8 cellular contexts compared by ENCODE assay signal in genomic region chr19:14364098-14364443, GRCh38. TPM values are rescaled to one million over a fixed set of nuclear protein-coding genes. Genes with fewer than 3 reads are reported as not detected.
DNase-seq lines count a peak whose midpoint lies in the region; ATAC-seq, FAIRE-seq and TF ChIP-seq lines count a peak whose summit lies in the region.
"Not testable (repeated sequence)": the region's sequence is repeated elsewhere in the genome, so short reads cannot be mapped to it uniquely, and the experiment has no call there.

No MANE protein-coding gene starts in this region.

- TF ChIP-seq POLR2A in K562 (conservative IDR thresholded peaks at IDR 0.05): not testable (repeated sequence)

- H3K4me2 ChIP-seq in OCI-LY3 (ENCODE audit: low read length): peak overlapping the region; percentile 98
- H3K4me2 ChIP-seq in K562 (ENCODE audit: insufficient read depth, low read length): peak overlapping the region; percentile 57
- H3K4me2 ChIP-seq in mesenchymal stem cell (ENCODE audit: low read length, poor library complexity, severe bottlenecking): peak overlapping the region; percentile 55

- H3K4me1 Mint-ChIP-seq in CD8-positive, alpha-beta memory T cell: peaks cover 40 to 61% (median 52%) of the 10 kb centered on the region in 3 donors
- H3K4me1 Mint-ChIP-seq in activated CD8-positive, alpha-beta T cell treated with anti-CD3 and anti-CD28 coated beads for 36 hours (ENCODE audit: low read depth): peaks cover 50% of the 10 kb centered on the region
- not testable (repeated sequence) for H3K4me1 Mint-ChIP-seq in glutamatergic neuron (ENCODE audit: low read depth, unreplicated experiment)
- H3K4me1 Mint-ChIP-seq in progenitor cell of endocrine pancreas (ENCODE audit: low read depth): peaks cover 12% of the 10 kb centered on the region

- not testable (repeated sequence) for H2AK5ac ChIP-seq in mesenchymal stem cell (ENCODE audit: low read length, severe bottlenecking)

- H3K27ac ChIP-seq in CD8-positive, alpha-beta memory T cell (ENCODE audit: low read depth, low read length); OCI-LY3 (ENCODE audit: low read length): not testable (repeated sequence)
- peak overlapping the region; percentile 89 for H3K27ac ChIP-seq in K562 (ENCODE audit: extremely low read depth, low read depth, low read length)
- H3K27ac ChIP-seq in mesenchymal stem cell (ENCODE audit: low read length, poor library complexity, severe bottlenecking): peak overlapping the region; percentile 21
- peak overlapping the region; percentile 65 for H3K27ac ChIP-seq in thymus (ENCODE audit: low read depth)

- not testable (repeated sequence) for H3K9me3 Mint-ChIP-seq in CD8-positive, alpha-beta memory T cell; activated CD8-positive, alpha-beta T cell treated with anti-CD3 and anti-CD28 coated beads for 36 hours; glutamatergic neuron (ENCODE audit: unreplicated experiment); progenitor cell of endocrine pancreas (ENCODE audit: low read depth)

- H3K14ac ChIP-seq in mesenchymal stem cell (ENCODE audit: low read length in 2 of 2): not testable (repeated sequence)

- in situ Hi-C loops in K562 (cut with MboI): not testable (repeated sequence)

- H2BK12ac ChIP-seq in mesenchymal stem cell (ENCODE audit: low read length in 2 of 2): peak overlapping the region in 1 of 2 experiments; percentile 94

- not testable (repeated sequence) for H3K27me3 ChIP-seq in CD8-positive, alpha-beta memory T cell (ENCODE audit: insufficient read depth, low read length, poor library complexity, severe bottlenecking); OCI-LY3 (ENCODE audit: low read depth, low read length); K562 (ENCODE audit: control insufficient read depth in 2 of 2, insufficient read depth in 2 of 2, low read length in 2 of 2); mesenchymal stem cell (ENCODE audit: control insufficient read depth in 1 of 2, insufficient read depth in 1 of 2, low read length in 2 of 2); thymus (ENCODE audit: control insufficient read depth, insufficient read depth)

- not testable (repeated sequence) for H3K79me2 ChIP-seq in OCI-LY3 (ENCODE audit: low read length); K562 (ENCODE audit: control insufficient read depth, insufficient read depth, low read length)

- not testable (repeated sequence) for H3K9me3 ChIP-seq in CD8-positive, alpha-beta memory T cell (ENCODE audit: low read length); OCI-LY3 (ENCODE audit: insufficient read depth, low read length); K562 (replicated peaks; ENCODE audit: control insufficient read depth, insufficient read depth, low read depth, low read length); mesenchymal stem cell (ENCODE audit: control insufficient read depth, low read length); thymus (ENCODE audit: control insufficient read depth)

- H3K4me1 ChIP-seq in CD8-positive, alpha-beta memory T cell (ENCODE audit: insufficient read depth, low read length): peaks cover 64% of the 10 kb centered on the region
- H3K4me1 ChIP-seq in OCI-LY3 (ENCODE audit: low read length): peaks cover 18% of the 10 kb centered on the region
- peaks cover 36 to 43% of the 10 kb centered on the region in 2 experiments for H3K4me1 ChIP-seq in K562 (replicated peaks in 1 of 2; ENCODE audit: control insufficient read depth in 2 of 2, insufficient read depth in 2 of 2, low read length in 2 of 2)
- H3K4me1 ChIP-seq in mesenchymal stem cell (ENCODE audit: control insufficient read depth, insufficient read depth, low read depth, low read length): peaks cover 13% of the 10 kb centered on the region
- H3K4me1 ChIP-seq in thymus (ENCODE audit: control insufficient read depth, insufficient read depth, low read length): peaks cover 17% of the 10 kb centered on the region

- H2BK15ac ChIP-seq in mesenchymal stem cell (ENCODE audit: low read depth, poor library complexity, severe bottlenecking): not testable (repeated sequence)

- H3K9me1 ChIP-seq in K562 (ENCODE audit: control insufficient read depth, insufficient read depth, low read length): not testable (repeated sequence)

- 50% methylated on average over 9 of the region's 9 CpGs for WGBS in K562 (ENCODE audit: insufficient coverage, low coverage, missing lambda C conversion rate)
- WGBS in mesenchymal stem cell: 76% methylated on average over 9 of the region's 9 CpGs
- 91% methylated on average over 9 of the region's 9 CpGs for WGBS in thymus

- not testable (repeated sequence) for H3K36me3 ChIP-seq in CD8-positive, alpha-beta memory T cell (ENCODE audit: insufficient read depth, low read length); OCI-LY3 (replicated peaks; ENCODE audit: low read depth, low read length); K562 (ENCODE audit: control insufficient read depth, insufficient read depth, low read length); mesenchymal stem cell (ENCODE audit: control insufficient read depth in 1 of 2, insufficient read depth in 2 of 2, low read depth in 1 of 2, low read length in 2 of 2); thymus (ENCODE audit: control insufficient read depth, insufficient read depth)

- peak overlapping the region; percentile 89 for H2BK120ac ChIP-seq in mesenchymal stem cell (ENCODE audit: low read depth, low read length)

- peak overlapping the region; percentile 48 for H4K91ac ChIP-seq in mesenchymal stem cell (ENCODE audit: low read length)

- H3K27ac Mint-ChIP-seq in CD8-positive, alpha-beta memory T cell: peak overlapping the region; percentile 85 to 95 (median 92)
- H3K27ac Mint-ChIP-seq in activated CD8-positive, alpha-beta T cell treated with anti-CD3 and anti-CD28 coated beads for 36 hours: peak overlapping the region; percentile 92
- H3K27ac Mint-ChIP-seq in glutamatergic neuron (ENCODE audit: unreplicated experiment): peak overlapping the region; percentile 99
- not testable (repeated sequence) for H3K27ac Mint-ChIP-seq in progenitor cell of endocrine pancreas

- peak overlapping the region in 1 of 2 experiments; percentile 37 for H3K18ac ChIP-seq in mesenchymal stem cell (ENCODE audit: low read depth in 1 of 2, low read length in 2 of 2)

- H4K8ac ChIP-seq in mesenchymal stem cell (ENCODE audit: low read length): peak overlapping the region; percentile 84

- CTCF ChIA-PET in CD8-positive, alpha-beta memory T cell (lab: Charles Lee): interaction anchor here (0.8 to 13.1 kb wide), 7 partner anchors 12 to 227 kb away, joined by 3 to 186 read pairs (median 14); partner anchors contain the start of genes ADGRE5 and ASF1B
- CTCF ChIA-PET in activated CD8-positive, alpha-beta T cell treated with anti-CD3 and anti-CD28 coated beads for 36 hours (lab: Charles Lee): interaction anchor here (0.6 to 8.5 kb wide), 11 partner anchors 9 to 227 kb away, joined by 3 to 82 read pairs (median 4); partner anchors contain the start of gene ADGRE5
- CTCF ChIA-PET in K562 (lab: Yijun Ruan, JAX; ENCODE audit: low intra/inter-chr PET ratio): interaction anchor here (1.0 kb wide), 1 partner anchor 42 kb away, joined by 3 read pairs; no protein-coding TSS in a partner anchor

- H4K20me1 ChIP-seq in OCI-LY3 (ENCODE audit: insufficient read depth, low read length); K562 (replicated peaks; ENCODE audit: control insufficient read depth, insufficient read depth, low read length): not testable (repeated sequence)

- intact Hi-C loops in activated CD8-positive, alpha-beta T cell treated with anti-CD3 and anti-CD28 coated beads for 36 hours (cut with micrococcal nuclease): not testable (repeated sequence)
- intact Hi-C loops in K562 (cut with micrococcal nuclease): loop anchor here (10.0 kb wide), 1 partner anchor 121 kb away; no protein-coding TSS in a partner anchor

- H3K27me3 Mint-ChIP-seq in CD8-positive, alpha-beta memory T cell; activated CD8-positive, alpha-beta T cell treated with anti-CD3 and anti-CD28 coated beads for 36 hours; glutamatergic neuron (ENCODE audit: unreplicated experiment); progenitor cell of endocrine pancreas: not testable (repeated sequence)

- not testable (repeated sequence) for H3K23ac ChIP-seq in mesenchymal stem cell (ENCODE audit: low read length in 2 of 2)

- not testable (repeated sequence) for TF ChIP-seq EP300 in K562 (IDR thresholded peaks at IDR 0.05; ENCODE audit: low read length)

- not testable (repeated sequence) for FAIRE-seq in K562 (lab: Jason Lieb, UNC)

- not testable (repeated sequence) for TF ChIP-seq RAD21 in K562 (CRISPR knock-in tag; conservative IDR thresholded peaks at IDR 0.05 in 1 of 2, IDR thresholded peaks at IDR 0.05 in 1 of 2)

- H3K9ac ChIP-seq in OCI-LY3 (ENCODE audit: low read length): peak overlapping the region; percentile 70; the same call in 1 of the 2 replicates
- H3K9ac ChIP-seq in K562 (ENCODE audit: insufficient read depth in 1 of 2, low read depth in 2 of 2, low read length in 2 of 2): peak overlapping the region in 1 of 2 experiments; percentile 54; a peak in 1 of 4 replicates
- peak overlapping the region; percentile 54 for H3K9ac ChIP-seq in mesenchymal stem cell (ENCODE audit: low read length)

- peak overlapping the region in 1 of 2 experiments; percentile 60 for H3K4ac ChIP-seq in mesenchymal stem cell (ENCODE audit: low read depth in 1 of 2, low read length in 2 of 2)

- not testable (repeated sequence) for TF ChIP-seq CTCF in OCI-LY3 (IDR thresholded peaks at IDR 0.05; ENCODE audit: low read depth, low read length); activated CD8-positive, alpha-beta T cell treated with anti-CD3 and anti-CD28 coated beads for 36 hours (IDR thresholded peaks at IDR 0.05); K562 (IDR thresholded peaks at IDR 0.05 in 2 of 3, conservative IDR thresholded peaks at IDR 0.05 in 1 of 3; ENCODE audit: insufficient read depth in 2 of 3, low read depth in 1 of 3, low read length in 3 of 3); glutamatergic neuron (IDR thresholded peaks at IDR 0.05; ENCODE audit: partially characterized antibody, unreplicated experiment); progenitor cell of endocrine pancreas (IDR thresholded peaks at IDR 0.05; ENCODE audit: unreplicated experiment)

- H3K79me1 ChIP-seq in mesenchymal stem cell (replicated peaks; ENCODE audit: low read length, poor library complexity, severe bottlenecking): not testable (repeated sequence)

- POLR2A ChIA-PET in CD8-positive, alpha-beta memory T cell (lab: Charles Lee): interaction anchor here (1.1 to 6.5 kb wide), 3 partner anchors 11 to 39 kb away, joined by 3 to 103 read pairs (median 15); partner anchors contain the start of gene ADGRE5
- POLR2A ChIA-PET in activated CD8-positive, alpha-beta T cell treated with anti-CD3 and anti-CD28 coated beads for 36 hours (lab: Charles Lee): interaction anchor here (0.8 to 12.9 kb wide), 9 partner anchors 11 to 54 kb away, joined by 3 to 247 read pairs (median 5); partner anchors contain the start of genes ADGRE5 and DDX39A
- POLR2A ChIA-PET in K562 (lab: Yijun Ruan, JAX): interaction anchor here (0.8 to 3.9 kb wide), 4 partner anchors 14 to 227 kb away, joined by 3 to 27 read pairs (median 3); partner anchors contain the start of gene ADGRE5

- peak overlapping the region; percentile 77 for H2AFZ ChIP-seq in OCI-LY3 (ENCODE audit: low read depth, low read length)
- H2AFZ ChIP-seq in K562 (ENCODE audit: low read depth, low read length): peak overlapping the region; percentile 91
- not testable (repeated sequence) for H2AFZ ChIP-seq in mesenchymal stem cell (ENCODE audit: low read depth, low read length)

- H2BK5ac ChIP-seq in mesenchymal stem cell (ENCODE audit: low read depth, low read length, poor library complexity, severe bottlenecking): not testable (repeated sequence)

- peak overlapping the region; percentile 77 to 91 (median 84) for H3K4me3 Mint-ChIP-seq in CD8-positive, alpha-beta memory T cell
- H3K4me3 Mint-ChIP-seq in activated CD8-positive, alpha-beta T cell treated with anti-CD3 and anti-CD28 coated beads for 36 hours: peak overlapping the region; percentile 72
- H3K4me3 Mint-ChIP-seq in glutamatergic neuron (ENCODE audit: unreplicated experiment): peak overlapping the region; percentile 88
- H3K4me3 Mint-ChIP-seq in progenitor cell of endocrine pancreas (ENCODE audit: low read depth): peak overlapping the region; percentile 65

- DNase-seq in CD8-positive, alpha-beta memory T cell; activated CD8-positive, alpha-beta T cell treated with anti-CD3 and anti-CD28 coated beads for 36 hours; K562 (ENCODE audit: extremely low read depth in 1 of 4, low spot score in 3 of 4); glutamatergic neuron; mesenchymal stem cell; progenitor cell of endocrine pancreas (ENCODE audit: low spot score, unreplicated experiment): not testable (repeated sequence)

- BruUV-seq in K562 (replicated peaks; lab: Mats Ljungman, UMichigan): not testable (repeated sequence)

- not testable (repeated sequence) for H3K36me3 Mint-ChIP-seq in CD8-positive, alpha-beta memory T cell; activated CD8-positive, alpha-beta T cell treated with anti-CD3 and anti-CD28 coated beads for 36 hours (ENCODE audit: low read depth); glutamatergic neuron (ENCODE audit: unreplicated experiment); progenitor cell of endocrine pancreas (ENCODE audit: insufficient read depth)

- not testable (repeated sequence) for ATAC-seq in activated CD8-positive, alpha-beta T cell treated with anti-CD3 and anti-CD28 coated beads for 36 hours; K562

- H3K4me3 ChIP-seq in CD8-positive, alpha-beta memory T cell (ENCODE audit: low read length): peak overlapping the region; percentile 69
- H3K4me3 ChIP-seq in OCI-LY3 (ENCODE audit: low read length) (peak overlapping the region; percentile 78), K562 (peak overlapping the region; percentile 38; the same call in 1 of the 2 replicates), mesenchymal stem cell (ENCODE audit: insufficient read depth in 1 of 2, low read depth in 1 of 2, low read length in 2 of 2) (peak overlapping the region in 1 of 2 experiments; percentile 61)
- not testable (repeated sequence) for H3K4me3 ChIP-seq in thymus (ENCODE audit: low read length)

RNA-seq across cellular contexts. Expression of gene ADGRE5, which starts 17.2 kb away (rescaled TPM):
- 100 to 1,000 TPM; 231 to 233 TPM for total RNA-seq in CD8-positive, alpha-beta memory T cell
- polyA plus RNA-seq in CD8-positive, alpha-beta memory T cell: 311 TPM
- 100 to 1,000 TPM; 185 to 186 TPM for total RNA-seq in activated CD8-positive, alpha-beta T cell treated with anti-CD3 and anti-CD28 coated beads for 36 hours
- 133 and 378 TPM in 2 replicates for total RNA-seq in K562 (2011; cell fraction: chromatin; rRNA removed; ENCODE audit: low replicate concordance)
- 188 and 218 TPM in 2 replicates for total RNA-seq in K562 (2011; cell fraction: nucleolus; rRNA removed)
- total RNA-seq in K562 (2011; cell fraction: nucleoplasm; rRNA removed): 153 and 170 TPM in 2 replicates
- total RNA-seq in K562 (2014; rRNA removed) (31.1 and 34.2 TPM in 2 replicates), K562 (2014; rRNA removed; fragmentation: Illumina TruSeq; extraction: Trizol) (8.3 and 10.0 TPM in 2 replicates), K562 (2015; rRNA removed; fragmentation: Illumina TruSeq; extraction: Trizol) (11.4 and 11.9 TPM in 2 replicates), K562 (2021) (58.2 and 68.9 TPM in 2 replicates), glutamatergic neuron (ENCODE audit: unreplicated experiment) (4.0 TPM), progenitor cell of endocrine pancreas (0.96 and 1.0 TPM in 2 replicates)
- polyA plus RNA-seq in K562 (2011; rRNA removed) (15.6 and 30.7 TPM in 2 replicates), K562 (2014; fragmentation: Illumina TruSeq; extraction: Trizol) (32.2 and 45.4 TPM in 2 replicates), K562 (2014; fragmentation: Nextera tagmentation; extraction: Ambion mirVana) (1 to 10 TPM; 2.5 to 3.1 TPM), K562 (2014; rRNA removed) (28.2 and 35.7 TPM in 2 replicates), thymus (38.7 TPM)
- 15.4 and 18.5 TPM in 2 replicates for polyA plus RNA-seq in K562 (2011; cell fraction: cytosol; rRNA removed)
- 97.7 and 167 TPM in 2 replicates for polyA plus RNA-seq in K562 (2011; cell fraction: nucleus; rRNA removed)
- polyA plus RNA-seq in K562 (2012): 50.5 and 78.5 TPM in 2 replicates
- polyA minus RNA-seq in K562 (2011; rRNA and poly(A)+ RNA removed): 22.6 and 23.8 TPM in 2 replicates
- polyA minus RNA-seq in K562 (2011; cell fraction: cytosol; rRNA and poly(A)+ RNA removed): 20.7 and 23.5 TPM in 2 replicates
- polyA minus RNA-seq in K562 (2011; cell fraction: nucleus; rRNA and poly(A)+ RNA removed): 38.5 and 43.3 TPM in 2 replicates
- polyA plus RNA-seq in mesenchymal stem cell (2013, experiment 1 of 2): 48.9 TPM
- 49.7 TPM for polyA plus RNA-seq in mesenchymal stem cell (2013, experiment 2 of 2)

RNA-seq across cellular contexts. Expression of gene DDX39A, which starts 55.1 kb away (rescaled TPM):
- 100 to 1,000 TPM; 298 to 302 TPM for total RNA-seq in CD8-positive, alpha-beta memory T cell
- 110 TPM for polyA plus RNA-seq in CD8-positive, alpha-beta memory T cell
- 100 to 1,000 TPM; 217 to 226 TPM for total RNA-seq in activated CD8-positive, alpha-beta T cell treated with anti-CD3 and anti-CD28 coated beads for 36 hours
- 212 and 603 TPM in 2 replicates for total RNA-seq in K562 (2011; cell fraction: chromatin; rRNA removed; ENCODE audit: low replicate concordance)
- total RNA-seq in K562 (2011; cell fraction: nucleolus; rRNA removed): 468 and 513 TPM in 2 replicates
- 227 and 308 TPM in 2 replicates for total RNA-seq in K562 (2011; cell fraction: nucleoplasm; rRNA removed)
- 239 and 284 TPM in 2 replicates for total RNA-seq in K562 (2014; rRNA removed)
- 75.4 and 90.3 TPM in 2 replicates for total RNA-seq in K562 (2014; rRNA removed; fragmentation: Illumina TruSeq; extraction: Trizol)
- total RNA-seq in K562 (2015; rRNA removed; fragmentation: Illumina TruSeq; extraction: Trizol): 163 and 166 TPM in 2 replicates
- total RNA-seq in K562 (2021): 244 and 249 TPM in 2 replicates
- polyA plus RNA-seq in K562 (2011; rRNA removed): 120 and 136 TPM in 2 replicates
- 104 and 196 TPM in 2 replicates for polyA plus RNA-seq in K562 (2011; cell fraction: cytosol; rRNA removed)
- polyA plus RNA-seq in K562 (2011; cell fraction: nucleus; rRNA removed): 938 and 1,011 TPM in 2 replicates
- 261 and 285 TPM in 2 replicates for polyA plus RNA-seq in K562 (2012)
- 140 and 177 TPM in 2 replicates for polyA plus RNA-seq in K562 (2014; fragmentation: Illumina TruSeq; extraction: Trizol)
- polyA plus RNA-seq in K562 (2014; fragmentation: Nextera tagmentation; extraction: Ambion mirVana): 100 to 1,000 TPM; 188 to 230 TPM
- 239 and 250 TPM in 2 replicates for polyA plus RNA-seq in K562 (2014; rRNA removed)
- polyA minus RNA-seq in K562 (2011; rRNA and poly(A)+ RNA removed): 62.7 and 99.1 TPM in 2 replicates
- polyA minus RNA-seq in K562 (2011; cell fraction: cytosol; rRNA and poly(A)+ RNA removed): 83.0 and 99.1 TPM in 2 replicates
- 152 and 185 TPM in 2 replicates for polyA minus RNA-seq in K562 (2011; cell fraction: nucleus; rRNA and poly(A)+ RNA removed)
- total RNA-seq in glutamatergic neuron (ENCODE audit: unreplicated experiment): 103 TPM
- polyA plus RNA-seq in mesenchymal stem cell (2013, experiment 1 of 2): 46.7 TPM
- polyA plus RNA-seq in mesenchymal stem cell (2013, experiment 2 of 2): 46.1 TPM
- total RNA-seq in progenitor cell of endocrine pancreas: 66.9 and 74.2 TPM in 2 replicates
- polyA plus RNA-seq in thymus: 197 TPM
